ENCODE assay signal across 8 cellular contexts in genomic region chr19:41310031-41310831, GRCh38. TPM values are rescaled to one million over a fixed set of nuclear protein-coding genes. Genes with fewer than 3 reads are reported as not detected.
DNase-seq lines count a peak whose midpoint lies in the region; ATAC-seq and TF ChIP-seq lines count a peak whose summit lies in the region.

TSS of gene CCDC97 (plus strand) at chr19:41310172. CDS start at chr19:41310311, 139 bp downstream.

- H3K27ac ChIP-seq in BLaER1 treated with 17β-estradiol and CSF1 and Interleukin-3, amounts not matched to agents 10 nM and 100 nM, result peak within 1 kb of the TSS; percentile 86 to 97 (median 95)
- H3K27ac ChIP-seq in ectodermal cell (ENCODE audit: insufficient read depth, low read depth, low read length, poor library complexity, severe bottlenecking), result peak within 1 kb of the TSS; percentile 88
- H3K27ac ChIP-seq in lung (ENCODE audit: low read depth in 1 of 2, low read length in 1 of 2), result peak within 1 kb of the TSS; percentile 96 to 97

- peaks cover 64% of the 10 kb centered on the region for H3K36me3 Mint-ChIP-seq in activated CD8-positive, alpha-beta T cell treated with anti-CD3 and anti-CD28 coated beads, Interleukin-2, amount 10 ng/mL, durations not matched to agents 7 days and 5 days (ENCODE audit: low read depth)

- no peaks in the 10 kb centered on the region for H3K27me3 Mint-ChIP-seq in activated CD8-positive, alpha-beta T cell treated with anti-CD3 and anti-CD28 coated beads, Interleukin-2, amount 10 ng/mL, durations not matched to agents 7 days and 5 days (ENCODE audit: low read depth)

- H3K9me3 Mint-ChIP-seq in activated CD8-positive, alpha-beta T cell treated with anti-CD3 and anti-CD28 coated beads, Interleukin-2, amount 10 ng/mL, durations not matched to agents 7 days and 5 days (ENCODE audit: insufficient read depth), result no peaks in the 10 kb centered on the region

- DNase-seq in NCI-H82 treated with DMSO at 0.1 percent for 48 hours (lab: John Stamatoyannopoulos, UW; ENCODE audit: unreplicated experiment) (peak; percentile 78), lung (ENCODE audit: low spot score) (peak; percentile 88)
- DNase-seq in activated CD8-positive, alpha-beta T cell treated with anti-CD3 and anti-CD28 coated beads, Interleukin-2, amount 10 ng/mL, durations not matched to agents 7 days and 5 days, result peak; percentile 91
- peak; percentile 79 to 83 (median 81) for DNase-seq in stimulated activated CD4-positive, alpha-beta T cell treated with anti-CD3 and anti-CD28 coated beads, TNF-alpha, amount 100 ng/mL, for 48 hours (ENCODE audit: low read depth in 3 of 3)

- no peak for TF ChIP-seq CTCF in lung (IDR thresholded peaks at IDR 0.05; ENCODE audit: control extremely low read depth, extremely low read depth)

- peak within 1 kb of the TSS; percentile 98 for H3K27ac Mint-ChIP-seq in activated CD8-positive, alpha-beta T cell treated with anti-CD3 and anti-CD28 coated beads, Interleukin-2, amount 10 ng/mL, durations not matched to agents 7 days and 5 days

- WGBS in ectodermal cell, 2 experiments, result 0% methylated on average over 47 of the region's 47 CpGs
- 0% methylated on average over 45 to 47 of the region's 47 CpGs for WGBS in lung, 2 donors

- H3K4me3 ChIP-seq in BLaER1 treated with 17β-estradiol and CSF1 and Interleukin-3, amounts not matched to agents 10 nM and 100 nM, result peak within 1 kb of the TSS; percentile 68 to 83 (median 72)
- peak within 1 kb of the TSS; percentile 81 for H3K4me3 ChIP-seq in ectodermal cell (ENCODE audit: insufficient read depth, low read depth, low read length)
- H3K4me3 ChIP-seq in lung, result peak within 1 kb of the TSS; percentile 88

- POLR2A ChIA-PET in activated CD8-positive, alpha-beta T cell treated with anti-CD3 and anti-CD28 coated beads, Interleukin-2, amount 10 ng/mL, durations not matched to agents 7 days and 5 days (lab: Charles Lee), result interaction anchor here (0.5 to 8.3 kb wide), 6 partner anchors 11 to 419 kb away, joined by 3 to 105 read pairs (median 4); partner anchors contain the start of gene HNRNPUL1

- no peaks in the 10 kb centered on the region for H3K27me3 ChIP-seq in BLaER1 treated with 17β-estradiol and CSF1 and Interleukin-3, amounts not matched to agents 10 nM and 100 nM
- H3K27me3 ChIP-seq in ectodermal cell (ENCODE audit: control insufficient read depth, insufficient read depth, low read length, poor library complexity, severe bottlenecking) (no peaks in the 10 kb centered on the region), lung (ENCODE audit: control insufficient read depth, insufficient read depth) (no peaks in the 10 kb centered on the region)

- peaks cover 45 to 73% (median 56%) of the 10 kb centered on the region in 11 experiments for H3K36me3 ChIP-seq in BLaER1 treated with 17β-estradiol and CSF1 and Interleukin-3, amounts not matched to agents 10 nM and 100 nM
- H3K36me3 ChIP-seq in ectodermal cell (ENCODE audit: control insufficient read depth, insufficient read depth, low read length) (peaks cover 18% of the 10 kb centered on the region), lung (ENCODE audit: control insufficient read depth in 2 of 2, insufficient read depth in 2 of 2, low read length in 2 of 2) (peaks cover 13 to 25% of the 10 kb centered on the region in 2 donors)

- CTCF ChIA-PET in activated CD8-positive, alpha-beta T cell treated with anti-CD3 and anti-CD28 coated beads, Interleukin-2, amount 10 ng/mL, durations not matched to agents 7 days and 5 days (lab: Charles Lee), result interaction anchor here (0.6 to 2.7 kb wide), 7 partner anchors 9 to 106 kb away, joined by 3 to 13 read pairs (median 4); partner anchors contain the start of genes B9D2 and HNRNPUL1

- H3K9me3 ChIP-seq in BLaER1 treated with 17β-estradiol and CSF1 and Interleukin-3, amounts not matched to agents 10 nM and 100 nM (replicated peaks in 1 of 11), result no peaks in the 10 kb centered on the region
- H3K9me3 ChIP-seq in ectodermal cell (ENCODE audit: control insufficient read depth, low read length) (no peaks in the 10 kb centered on the region), lung (ENCODE audit: control insufficient read depth in 2 of 2, insufficient read depth in 1 of 2, low read length in 1 of 2) (no peaks in the 10 kb centered on the region)

- peak within 1 kb of the TSS; percentile 96 for H3K4me3 Mint-ChIP-seq in activated CD8-positive, alpha-beta T cell treated with anti-CD3 and anti-CD28 coated beads, Interleukin-2, amount 10 ng/mL, durations not matched to agents 7 days and 5 days

- H3K4me1 ChIP-seq in BLaER1 treated with 17β-estradiol and CSF1 and Interleukin-3, amounts not matched to agents 10 nM and 100 nM, result peaks cover 72 to 82% (median 76%) of the 10 kb centered on the region in 10 experiments
- peaks cover 15% of the 10 kb centered on the region for H3K4me1 ChIP-seq in ectodermal cell (ENCODE audit: control insufficient read depth, insufficient read depth, low read length)
- peaks cover 4 to 6% of the 10 kb centered on the region in 2 donors for H3K4me1 ChIP-seq in lung (ENCODE audit: control insufficient read depth in 2 of 2, insufficient read depth in 2 of 2, low read length in 2 of 2)

- peaks cover 65% of the 10 kb centered on the region for H3K4me1 Mint-ChIP-seq in activated CD8-positive, alpha-beta T cell treated with anti-CD3 and anti-CD28 coated beads, Interleukin-2, amount 10 ng/mL, durations not matched to agents 7 days and 5 days (ENCODE audit: low read depth)

- H3K4me2 ChIP-seq in BLaER1 treated with 17β-estradiol and CSF1 and Interleukin-3, amounts not matched to agents 10 nM and 100 nM, result peak within 1 kb of the TSS; percentile 87 to 98 (median 94)

- H3K9ac ChIP-seq in BLaER1 treated with 17β-estradiol and CSF1 and Interleukin-3, amounts not matched to agents 10 nM and 100 nM, result peak within 1 kb of the TSS; percentile 87 to 97 (median 93)

- peaks cover 13 to 83% (median 61%) of the 10 kb centered on the region in 11 experiments; a peak in 21 of 22 replicates for H4K20me1 ChIP-seq in BLaER1 treated with 17β-estradiol and CSF1 and Interleukin-3, amounts not matched to agents 10 nM and 100 nM

- peak; percentile 66 for ATAC-seq in GM19328 (IDR thresholded peaks at IDR 0.05; ENCODE audit: unreplicated experiment)
- peak; percentile 28 for ATAC-seq in HG03575 (IDR thresholded peaks at IDR 0.05; ENCODE audit: extremely low read depth, insufficient number of reproducible peaks, low FRiP score, unreplicated experiment)
- peak; percentile 74 for ATAC-seq in activated CD8-positive, alpha-beta T cell treated with anti-CD3 and anti-CD28 coated beads, Interleukin-2, amount 10 ng/mL, durations not matched to agents 7 days and 5 days
- peak; percentile 82 for ATAC-seq in lung (ENCODE audit: insufficient read depth, low FRiP score)

RNA-seq across cellular contexts. Expression of gene CCDC97, which starts in this region (rescaled TPM):
- total RNA-seq in activated CD8-positive, alpha-beta T cell treated with anti-CD3 and anti-CD28 coated beads, Interleukin-2, amount 10 ng/mL, durations not matched to agents 7 days and 5 days, result 10 to 100 TPM; 33.5 to 36.1 TPM
- polyA plus RNA-seq in ectodermal cell (2013, experiment 1 of 4), result 37.0 TPM
- 46.9 TPM for polyA plus RNA-seq in ectodermal cell (2013, experiment 2 of 4)
- 32.0 TPM for polyA plus RNA-seq in ectodermal cell (2013, experiment 3 of 4)
- polyA plus RNA-seq in ectodermal cell (2013, experiment 4 of 4), result 35.4 TPM
- total RNA-seq in lung, result 10 to 100 TPM; 19.7 to 39.9 TPM
- polyA plus RNA-seq in lung, result 10 to 100 TPM; 13.2 to 22.2 TPM

Comparison
In these comparisons a context has a peak if more than half of its experiments do, and no peak if none do; other contexts are left out.
1. Peak in every context shown above with its lines: DNase-seq, ATAC-seq, H3K4me3 ChIP-seq and H3K27ac ChIP-seq.
2. ATAC-seq: peak in every context shown above with its lines; median percentile 82 in lung; 74 in activated CD8-positive, alpha-beta T cell treated with anti-CD3 and anti-CD28 coated beads, Interleukin-2, amount 10 ng/mL, durations not matched to agents 7 days and 5 days; 66 in GM19328; 28 in HG03575.